Comparison of ENCODE assay signal across 2 cellular contexts in the genomic region with DNA sequence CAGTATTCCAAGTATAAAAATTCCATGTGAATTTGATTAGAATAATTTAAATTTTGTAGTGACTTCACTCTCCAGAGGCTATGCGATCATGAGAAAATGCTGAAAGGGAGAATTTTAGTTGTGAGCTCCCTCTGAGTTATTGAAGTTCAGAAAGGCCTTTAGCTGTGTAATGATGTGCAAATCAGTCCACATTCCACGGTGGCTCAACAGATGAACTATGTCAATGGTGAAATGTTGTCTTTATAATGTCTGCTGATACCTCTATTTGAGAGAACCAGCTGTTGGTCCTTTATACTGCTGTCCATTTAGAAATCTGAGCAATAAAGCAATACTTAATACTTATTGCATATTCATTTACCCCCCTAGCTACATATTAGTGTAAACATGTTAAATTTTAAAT.
TF ChIP-seq lines count a peak whose summit lies in the region.

No MANE protein-coding gene starts in this region.

TF ChIP-seq in IMR-90, 13 proteins besides CTCF, POLR2A, EP300 and RAD21 (continued from another document):
- TF ChIP-seq, protein P1, sequence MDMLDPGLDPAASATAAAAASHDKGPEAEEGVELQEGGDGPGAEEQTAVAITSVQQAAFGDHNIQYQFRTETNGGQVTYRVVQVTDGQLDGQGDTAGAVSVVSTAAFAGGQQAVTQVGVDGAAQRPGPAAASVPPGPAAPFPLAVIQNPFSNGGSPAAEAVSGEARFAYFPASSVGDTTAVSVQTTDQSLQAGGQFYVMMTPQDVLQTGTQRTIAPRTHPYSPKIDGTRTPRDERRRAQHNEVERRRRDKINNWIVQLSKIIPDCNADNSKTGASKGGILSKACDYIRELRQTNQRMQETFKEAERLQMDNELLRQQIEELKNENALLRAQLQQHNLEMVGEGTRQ (IDR thresholded peaks at IDR 0.05; ENCODE audit: low read depth, low read length) = no peak
- TF ChIP-seq FOS (IDR thresholded peaks at IDR 0.05; ENCODE audit: low read depth, low read length) (no peak), BHLHE40 (IDR thresholded peaks at IDR 0.05; ENCODE audit: low read depth, low read length) (no peak), CHD1 (IDR thresholded peaks at IDR 0.05; ENCODE audit: low read depth, low read length) (no peak), SMC3 (IDR thresholded peaks at IDR 0.05; ENCODE audit: low read depth, low read length) (no peak), RCOR1 (IDR thresholded peaks at IDR 0.05; ENCODE audit: insufficient replicate concordance, low read length) (no peak), CEBPB (IDR thresholded peaks at IDR 0.05; ENCODE audit: low read depth, low read length) (no peak), MAZ (IDR thresholded peaks at IDR 0.05; ENCODE audit: borderline replicate concordance, low read depth, low read length) (no peak), RFX5 (IDR thresholded peaks at IDR 0.05; ENCODE audit: low read depth, low read length) (no peak), MXI1 (IDR thresholded peaks at IDR 0.05; ENCODE audit: borderline replicate concordance, low read depth, low read length) (no peak), MAFK (IDR thresholded peaks at IDR 0.05; ENCODE audit: low read depth, low read length) (no peak)
- TF ChIP-seq, protein P2, sequence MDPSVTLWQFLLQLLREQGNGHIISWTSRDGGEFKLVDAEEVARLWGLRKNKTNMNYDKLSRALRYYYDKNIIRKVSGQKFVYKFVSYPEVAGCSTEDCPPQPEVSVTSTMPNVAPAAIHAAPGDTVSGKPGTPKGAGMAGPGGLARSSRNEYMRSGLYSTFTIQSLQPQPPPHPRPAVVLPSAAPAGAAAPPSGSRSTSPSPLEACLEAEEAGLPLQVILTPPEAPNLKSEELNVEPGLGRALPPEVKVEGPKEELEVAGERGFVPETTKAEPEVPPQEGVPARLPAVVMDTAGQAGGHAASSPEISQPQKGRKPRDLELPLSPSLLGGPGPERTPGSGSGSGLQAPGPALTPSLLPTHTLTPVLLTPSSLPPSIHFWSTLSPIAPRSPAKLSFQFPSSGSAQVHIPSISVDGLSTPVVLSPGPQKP (IDR thresholded peaks at IDR 0.05; ENCODE audit: borderline replicate concordance, low read depth, low read length) = no peak

TF ChIP-seq in GM23338, 12 proteins besides CTCF, POLR2A, EP300 and RAD21 (continued from another document):
- TF ChIP-seq, protein P3, sequence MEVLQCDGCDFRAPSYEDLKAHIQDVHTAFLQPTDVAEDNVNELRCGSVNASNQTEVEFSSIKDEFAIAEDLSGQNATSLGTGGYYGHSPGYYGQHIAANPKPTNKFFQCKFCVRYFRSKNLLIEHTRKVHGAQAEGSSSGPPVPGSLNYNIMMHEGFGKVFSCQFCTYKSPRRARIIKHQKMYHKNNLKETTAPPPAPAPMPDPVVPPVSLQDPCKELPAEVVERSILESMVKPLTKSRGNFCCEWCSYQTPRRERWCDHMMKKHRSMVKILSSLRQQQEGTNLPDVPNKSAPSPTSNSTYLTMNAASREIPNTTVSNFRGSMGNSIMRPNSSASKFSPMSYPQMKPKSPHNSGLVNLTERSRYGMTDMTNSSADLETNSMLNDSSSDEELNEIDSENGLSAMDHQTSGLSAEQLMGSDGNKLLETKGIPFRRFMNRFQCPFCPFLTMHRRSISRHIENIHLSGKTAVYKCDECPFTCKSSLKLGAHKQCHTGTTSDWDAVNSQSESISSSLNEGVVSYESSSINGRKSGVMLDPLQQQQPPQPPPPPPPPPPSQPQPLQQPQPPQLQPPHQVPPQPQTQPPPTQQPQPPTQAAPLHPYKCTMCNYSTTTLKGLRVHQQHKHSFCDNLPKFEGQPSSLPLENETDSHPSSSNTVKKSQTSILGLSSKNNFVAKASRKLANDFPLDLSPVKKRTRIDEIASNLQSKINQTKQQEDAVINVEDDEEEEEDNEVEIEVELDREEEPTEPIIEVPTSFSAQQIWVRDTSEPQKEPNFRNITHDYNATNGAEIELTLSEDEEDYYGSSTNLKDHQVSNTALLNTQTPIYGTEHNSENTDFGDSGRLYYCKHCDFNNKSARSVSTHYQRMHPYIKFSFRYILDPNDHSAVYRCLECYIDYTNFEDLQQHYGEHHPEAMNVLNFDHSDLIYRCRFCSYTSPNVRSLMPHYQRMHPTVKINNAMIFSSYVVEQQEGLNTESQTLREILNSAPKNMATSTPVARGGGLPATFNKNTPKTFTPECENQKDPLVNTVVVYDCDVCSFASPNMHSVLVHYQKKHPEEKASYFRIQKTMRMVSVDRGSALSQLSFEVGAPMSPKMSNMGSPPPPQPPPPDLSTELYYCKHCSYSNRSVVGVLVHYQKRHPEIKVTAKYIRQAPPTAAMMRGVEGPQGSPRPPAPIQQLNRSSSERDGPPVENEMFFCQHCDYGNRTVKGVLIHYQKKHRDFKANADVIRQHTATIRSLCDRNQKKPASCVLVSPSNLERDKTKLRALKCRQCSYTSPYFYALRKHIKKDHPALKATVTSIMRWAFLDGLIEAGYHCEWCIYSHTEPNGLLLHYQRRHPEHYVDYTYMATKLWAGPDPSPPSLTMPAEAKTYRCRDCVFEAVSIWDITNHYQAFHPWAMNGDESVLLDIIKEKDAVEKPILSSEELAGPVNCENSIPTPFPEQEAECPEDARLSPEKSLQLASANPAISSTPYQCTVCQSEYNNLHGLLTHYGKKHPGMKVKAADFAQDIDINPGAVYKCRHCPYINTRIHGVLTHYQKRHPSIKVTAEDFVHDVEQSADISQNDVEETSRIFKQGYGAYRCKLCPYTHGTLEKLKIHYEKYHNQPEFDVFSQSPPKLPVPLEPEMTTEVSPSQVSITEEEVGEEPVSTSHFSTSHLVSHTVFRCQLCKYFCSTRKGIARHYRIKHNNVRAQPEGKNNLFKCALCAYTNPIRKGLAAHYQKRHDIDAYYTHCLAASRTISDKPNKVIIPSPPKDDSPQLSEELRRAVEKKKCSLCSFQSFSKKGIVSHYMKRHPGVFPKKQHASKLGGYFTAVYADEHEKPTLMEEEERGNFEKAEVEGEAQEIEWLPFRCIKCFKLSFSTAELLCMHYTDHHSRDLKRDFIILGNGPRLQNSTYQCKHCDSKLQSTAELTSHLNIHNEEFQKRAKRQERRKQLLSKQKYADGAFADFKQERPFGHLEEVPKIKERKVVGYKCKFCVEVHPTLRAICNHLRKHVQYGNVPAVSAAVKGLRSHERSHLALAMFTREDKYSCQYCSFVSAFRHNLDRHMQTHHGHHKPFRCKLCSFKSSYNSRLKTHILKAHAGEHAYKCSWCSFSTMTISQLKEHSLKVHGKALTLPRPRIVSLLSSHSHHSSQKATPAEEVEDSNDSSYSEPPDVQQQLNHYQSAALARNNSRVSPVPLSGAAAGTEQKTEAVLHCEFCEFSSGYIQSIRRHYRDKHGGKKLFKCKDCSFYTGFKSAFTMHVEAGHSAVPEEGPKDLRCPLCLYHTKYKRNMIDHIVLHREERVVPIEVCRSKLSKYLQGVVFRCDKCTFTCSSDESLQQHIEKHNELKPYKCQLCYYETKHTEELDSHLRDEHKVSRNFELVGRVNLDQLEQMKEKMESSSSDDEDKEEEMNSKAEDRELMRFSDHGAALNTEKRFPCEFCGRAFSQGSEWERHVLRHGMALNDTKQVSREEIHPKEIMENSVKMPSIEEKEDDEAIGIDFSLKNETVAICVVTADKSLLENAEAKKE (CRISPR knock-in tag; IDR thresholded peaks at IDR 0.05) = no peak
- TF ChIP-seq, protein P4, sequence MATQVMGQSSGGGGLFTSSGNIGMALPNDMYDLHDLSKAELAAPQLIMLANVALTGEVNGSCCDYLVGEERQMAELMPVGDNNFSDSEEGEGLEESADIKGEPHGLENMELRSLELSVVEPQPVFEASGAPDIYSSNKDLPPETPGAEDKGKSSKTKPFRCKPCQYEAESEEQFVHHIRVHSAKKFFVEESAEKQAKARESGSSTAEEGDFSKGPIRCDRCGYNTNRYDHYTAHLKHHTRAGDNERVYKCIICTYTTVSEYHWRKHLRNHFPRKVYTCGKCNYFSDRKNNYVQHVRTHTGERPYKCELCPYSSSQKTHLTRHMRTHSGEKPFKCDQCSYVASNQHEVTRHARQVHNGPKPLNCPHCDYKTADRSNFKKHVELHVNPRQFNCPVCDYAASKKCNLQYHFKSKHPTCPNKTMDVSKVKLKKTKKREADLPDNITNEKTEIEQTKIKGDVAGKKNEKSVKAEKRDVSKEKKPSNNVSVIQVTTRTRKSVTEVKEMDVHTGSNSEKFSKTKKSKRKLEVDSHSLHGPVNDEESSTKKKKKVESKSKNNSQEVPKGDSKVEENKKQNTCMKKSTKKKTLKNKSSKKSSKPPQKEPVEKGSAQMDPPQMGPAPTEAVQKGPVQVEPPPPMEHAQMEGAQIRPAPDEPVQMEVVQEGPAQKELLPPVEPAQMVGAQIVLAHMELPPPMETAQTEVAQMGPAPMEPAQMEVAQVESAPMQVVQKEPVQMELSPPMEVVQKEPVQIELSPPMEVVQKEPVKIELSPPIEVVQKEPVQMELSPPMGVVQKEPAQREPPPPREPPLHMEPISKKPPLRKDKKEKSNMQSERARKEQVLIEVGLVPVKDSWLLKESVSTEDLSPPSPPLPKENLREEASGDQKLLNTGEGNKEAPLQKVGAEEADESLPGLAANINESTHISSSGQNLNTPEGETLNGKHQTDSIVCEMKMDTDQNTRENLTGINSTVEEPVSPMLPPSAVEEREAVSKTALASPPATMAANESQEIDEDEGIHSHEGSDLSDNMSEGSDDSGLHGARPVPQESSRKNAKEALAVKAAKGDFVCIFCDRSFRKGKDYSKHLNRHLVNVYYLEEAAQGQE (IDR thresholded peaks at IDR 0.05; ENCODE audit: unreplicated experiment) = no peak
- TF ChIP-seq, protein P5, sequence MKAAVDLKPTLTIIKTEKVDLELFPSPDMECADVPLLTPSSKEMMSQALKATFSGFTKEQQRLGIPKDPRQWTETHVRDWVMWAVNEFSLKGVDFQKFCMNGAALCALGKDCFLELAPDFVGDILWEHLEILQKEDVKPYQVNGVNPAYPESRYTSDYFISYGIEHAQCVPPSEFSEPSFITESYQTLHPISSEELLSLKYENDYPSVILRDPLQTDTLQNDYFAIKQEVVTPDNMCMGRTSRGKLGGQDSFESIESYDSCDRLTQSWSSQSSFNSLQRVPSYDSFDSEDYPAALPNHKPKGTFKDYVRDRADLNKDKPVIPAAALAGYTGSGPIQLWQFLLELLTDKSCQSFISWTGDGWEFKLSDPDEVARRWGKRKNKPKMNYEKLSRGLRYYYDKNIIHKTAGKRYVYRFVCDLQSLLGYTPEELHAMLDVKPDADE (IDR thresholded peaks at IDR 0.05) = no peak
- TF ChIP-seq ZNF114 (CRISPR knock-in tag; IDR thresholded peaks at IDR 0.05) = no peak
- no peak for TF ChIP-seq ZNF331 (CRISPR knock-in tag; IDR thresholded peaks at IDR 0.05; ENCODE audit: low read depth)
- no peak for TF ChIP-seq POLR2AphosphoS5 (IDR thresholded peaks at IDR 0.05; ENCODE audit: low read depth)
- TF ChIP-seq CREB1 (CRISPR knock-in tag; IDR thresholded peaks at IDR 0.05; ENCODE audit: low read depth) = no peak
- no peak for TF ChIP-seq JUNB (IDR thresholded peaks at IDR 0.05; ENCODE audit: unreplicated experiment)
- no peak for TF ChIP-seq STAT1 (IDR thresholded peaks at IDR 0.05; ENCODE audit: unreplicated experiment)
